In genomic region chr12:123595729-123596128, GRCh38 we compare ENCODE assay signal across 27 cellular contexts. TPM values are rescaled to one million over a fixed set of nuclear protein-coding genes. Genes with fewer than 3 reads are reported as not detected.
DNase-seq lines count a peak whose midpoint lies in the region; ATAC-seq, FAIRE-seq and TF ChIP-seq lines count a peak whose summit lies in the region.
"Had no signal": no experiment of that assay in that cellular context is flagged by ENCODE, and none has a peak within 500 bp of the region (broad histone marks: within the 10 kb centered on the region; RNA-seq: fewer than 3 reads in every experiment).

No MANE protein-coding gene starts in this region.

- H3K27ac Mint-ChIP-seq in T-helper 17 cell, result no peak overlapping the region
- H3K27ac Mint-ChIP-seq: activated CD4-positive, alpha-beta T cell treated with anti-CD3 and anti-CD28 coated beads, Interleukin-2, amount 10 ng/mL, durations not matched to agents 24 days and 14 days; dendritic cell treated with granulocyte-macrophage colony-stimulating factor and Interleukin-4, amounts not matched to agents 40 ng/mL and 50 ng/mL, for 4 days had no signal

- H3K4me1 Mint-ChIP-seq in T-helper 17 cell, result peaks cover 16% of the 10 kb centered on the region

- no peak overlapping the region for H2AFZ ChIP-seq in K562 (ENCODE audit: low read depth, low read length)

- no peaks in the 10 kb centered on the region for H3K27me3 ChIP-seq in K562 (ENCODE audit: control insufficient read depth in 2 of 2, insufficient read depth in 2 of 2, low read length in 2 of 2)
- H3K27me3 ChIP-seq in liver (ENCODE audit: control insufficient read depth in 4 of 4, insufficient read depth in 4 of 4, low read length in 3 of 4), result no peaks in the 10 kb centered on the region
- H3K27me3 ChIP-seq in effector memory CD4-positive, alpha-beta T cell (replicated peaks; ENCODE audit: control insufficient read depth, insufficient read depth, low read length, poor library complexity, severe bottlenecking), result no peaks in the 10 kb centered on the region
- H3K27me3 ChIP-seq: BE2C, esophagus squamous epithelium, stomach, tibial artery had no signal

- no peaks in the 10 kb centered on the region for H3K9me1 ChIP-seq in K562 (ENCODE audit: control insufficient read depth, insufficient read depth, low read length)

- no peak for TF ChIP-seq EP300 in K562 (IDR thresholded peaks at IDR 0.05; ENCODE audit: low read length)

- H3K79me2 ChIP-seq in K562 (ENCODE audit: control insufficient read depth, insufficient read depth, low read length), result peaks cover 35% of the 10 kb centered on the region

- H3K9ac ChIP-seq in K562 (ENCODE audit: insufficient read depth in 1 of 2, low read depth in 2 of 2, low read length in 2 of 2) (no peak overlapping the region), liver (ENCODE audit: low read depth in 1 of 2, low read length in 2 of 2) (no peak overlapping the region)

- in situ Hi-C loops in K562 (cut with MboI), result no loop called here

- intact Hi-C loops in Right ventricle myocardium superior (cut with DNase I) (no loop called here), left cardiac atrium (cut with DNase I) (no loop called here), K562 (cut with micrococcal nuclease) (no loop called here)

- H3K36me3 ChIP-seq in K562 (ENCODE audit: control insufficient read depth, insufficient read depth, low read length) (peaks cover 83% of the 10 kb centered on the region), liver (ENCODE audit: control insufficient read depth in 4 of 4, insufficient read depth in 3 of 4, low read depth in 1 of 4, low read length in 3 of 4) (peaks cover 6 to 53% (median 41%) of the 10 kb centered on the region in 4 donors)
- H3K36me3 ChIP-seq in effector memory CD4-positive, alpha-beta T cell (ENCODE audit: control insufficient read depth, insufficient read depth, low read length), result peaks cover 53% of the 10 kb centered on the region

- H3K9me3 ChIP-seq in K562 (replicated peaks; ENCODE audit: control insufficient read depth, insufficient read depth, low read depth, low read length) (no peaks in the 10 kb centered on the region), liver (ENCODE audit: control insufficient read depth in 4 of 4, low read length in 3 of 4) (no peaks in the 10 kb centered on the region), T-helper 17 cell (ENCODE audit: control insufficient read depth, low read length, poor library complexity, severe bottlenecking) (no peaks in the 10 kb centered on the region)
- no peaks in the 10 kb centered on the region for H3K9me3 ChIP-seq in effector memory CD4-positive, alpha-beta T cell (ENCODE audit: control insufficient read depth, low read length)
- H3K9me3 ChIP-seq: BE2C, esophagus squamous epithelium, stomach, tibial artery had no signal

- no TSS peak for BruUV-seq in K562 (replicated peaks; lab: Mats Ljungman, UMichigan)

- CTCF ChIA-PET in K562 (lab: Yijun Ruan, JAX; ENCODE audit: low intra/inter-chr PET ratio), result no interaction called here

- H3K27me3 Mint-ChIP-seq in T-helper 17 cell, result no peaks in the 10 kb centered on the region
- H3K27me3 Mint-ChIP-seq: activated CD4-positive, alpha-beta T cell treated with anti-CD3 and anti-CD28 coated beads, Interleukin-2, amount 10 ng/mL, durations not matched to agents 24 days and 14 days; activated naive CD8-positive, alpha-beta T cell; dendritic cell treated with granulocyte-macrophage colony-stimulating factor and Interleukin-4, amounts not matched to agents 40 ng/mL and 50 ng/mL, for 4 days; naive thymus-derived CD8-positive, alpha-beta T cell had no signal

- POLR2A ChIA-PET in K562 (lab: Yijun Ruan, JAX), result interaction anchor here (0.6 to 1.0 kb wide), 4 partner anchors 17 to 759 kb away, joined by 3 read pairs; no protein-coding TSS in a partner anchor

- FAIRE-seq in K562 (lab: Jason Lieb, UNC), result no peak
- FAIRE-seq: frontal cortex had no signal

- TF ChIP-seq RAD21 in K562 (CRISPR knock-in tag; conservative IDR thresholded peaks at IDR 0.05 in 1 of 2, IDR thresholded peaks at IDR 0.05 in 1 of 2) (no peak), liver (IDR thresholded peaks at IDR 0.05) (no peak)

- H3K27ac ChIP-seq in K562 (ENCODE audit: extremely low read depth, low read depth, low read length), result no peak overlapping the region
- no peak overlapping the region for H3K27ac ChIP-seq in liver (ENCODE audit: low read depth in 1 of 2, low read length in 2 of 2)
- H3K27ac ChIP-seq in effector memory CD4-positive, alpha-beta T cell (ENCODE audit: insufficient read depth, low read length, poor library complexity, severe bottlenecking), result no peak overlapping the region
- H3K27ac ChIP-seq: esophagus squamous epithelium, skin epidermis, stomach, tibial artery had no signal

- no peak overlapping the region for H3K4me3 Mint-ChIP-seq in T-helper 17 cell
- H3K4me3 Mint-ChIP-seq: activated CD4-positive, alpha-beta T cell treated with anti-CD3 and anti-CD28 coated beads, Interleukin-2, amount 10 ng/mL, durations not matched to agents 24 days and 14 days; activated naive CD8-positive, alpha-beta T cell; dendritic cell treated with granulocyte-macrophage colony-stimulating factor and Interleukin-4, amounts not matched to agents 40 ng/mL and 50 ng/mL, for 4 days; naive thymus-derived CD8-positive, alpha-beta T cell had no signal

- H3K36me3 Mint-ChIP-seq in T-helper 17 cell (ENCODE audit: low read depth), result peaks cover 6% of the 10 kb centered on the region
- H3K36me3 Mint-ChIP-seq: activated naive CD8-positive, alpha-beta T cell had no signal

- H3K4me2 ChIP-seq in K562 (ENCODE audit: insufficient read depth, low read length), result no peak overlapping the region

- no peak overlapping the region for H3K4me3 ChIP-seq in K562
- no peak overlapping the region for H3K4me3 ChIP-seq in liver (ENCODE audit: low read depth in 1 of 3, low read length in 3 of 3)
- H3K4me3 ChIP-seq in effector memory CD4-positive, alpha-beta T cell (ENCODE audit: insufficient read depth, low read depth, low read length, poor library complexity, severe bottlenecking), result no peak overlapping the region
- H3K4me3 ChIP-seq: esophagus squamous epithelium, skin epidermis, stomach, tibial artery had no signal

- TF ChIP-seq CTCF in K562 (IDR thresholded peaks at IDR 0.05 in 2 of 3, conservative IDR thresholded peaks at IDR 0.05 in 1 of 3; ENCODE audit: insufficient read depth in 2 of 3, low read depth in 1 of 3, low read length in 3 of 3) (no peak), liver (IDR thresholded peaks at IDR 0.05; ENCODE audit: low read depth, low read length, missing input control) (no peak)

- TF ChIP-seq POLR2A in K562 (conservative IDR thresholded peaks at IDR 0.05), result no peak

- DNase-seq in Right ventricle myocardium superior (no peak), left cardiac atrium (no peak), K562 (ENCODE audit: extremely low read depth in 1 of 4, low spot score in 3 of 4) (no peak), KG1 (lab: John Stamatoyannopoulos, UW) (no peak), T-helper 17 cell (no peak), NCI-H1436 (lab: John Stamatoyannopoulos, UW) (no peak)
- no peak for DNase-seq in effector memory CD4-positive, alpha-beta T cell
- DNase-seq: ACHN; activated CD4-positive, alpha-beta T cell treated with anti-CD3 and anti-CD28 coated beads, Interleukin-2, amount 10 ng/mL, durations not matched to agents 24 days and 14 days; aorta; BE2C; esophagus squamous epithelium; GOT3; left ventricle myocardium superior; midbrain; naive thymus-derived CD8-positive, alpha-beta T cell; NCI-H1417 treated with DMSO at 0.1 percent for 48 hours; NCI-H2081 treated with DMSO at 0.1 percent for 48 hours; NCI-H345; stomach; tibial artery had no signal

- peaks cover 6% of the 10 kb centered on the region; the same call in 1 of the 2 replicates for H4K20me1 ChIP-seq in K562 (replicated peaks; ENCODE audit: control insufficient read depth, insufficient read depth, low read length)

- no peaks in the 10 kb centered on the region; a peak in 1 of 5 replicates for H3K4me1 ChIP-seq in K562 (replicated peaks in 1 of 2; ENCODE audit: control insufficient read depth in 2 of 2, insufficient read depth in 2 of 2, low read length in 2 of 2)
- peaks cover 3 to 20% (median 16%) of the 10 kb centered on the region in 4 donors for H3K4me1 ChIP-seq in liver (ENCODE audit: control insufficient read depth in 4 of 4, insufficient read depth in 4 of 4, low read length in 3 of 4)
- no peaks in the 10 kb centered on the region for H3K4me1 ChIP-seq in effector memory CD4-positive, alpha-beta T cell (ENCODE audit: control insufficient read depth, insufficient read depth, low read length, poor library complexity, severe bottlenecking)
- H3K4me1 ChIP-seq: BE2C had no signal

- ATAC-seq in Right ventricle myocardium superior (ENCODE audit: poor library complexity) (peak; percentile 18), left cardiac atrium (no peak), K562 (no peak), T-helper 17 cell (no peak)
- ATAC-seq: left ventricle myocardium superior; naive thymus-derived CD8-positive, alpha-beta T cell; SK-N-SH treated with all-trans-retinoic acid at 6 μM for 48 hours had no signal

RNA-seq across cellular contexts. Expression of gene DDX55, which starts 6.2 kb away (rescaled TPM):
- total RNA-seq in Right ventricle myocardium superior, result 4.0 TPM
- 1 to 10 TPM; 8.1 to 8.5 TPM for total RNA-seq in left cardiac atrium
- total RNA-seq in K562 (2011; cell fraction: chromatin; rRNA removed; ENCODE audit: low replicate concordance), result 212 and 224 TPM in 2 replicates
- 110 and 115 TPM in 2 replicates for total RNA-seq in K562 (2011; cell fraction: nucleolus; rRNA removed)
- 141 and 168 TPM in 2 replicates for total RNA-seq in K562 (2011; cell fraction: nucleoplasm; rRNA removed)
- 51.9 and 55.1 TPM in 2 replicates for total RNA-seq in K562 (2014; rRNA removed)
- 59.6 and 61.6 TPM in 2 replicates for total RNA-seq in K562 (2014; rRNA removed; fragmentation: Illumina TruSeq; extraction: Trizol)
- 59.7 and 61.1 TPM in 2 replicates for total RNA-seq in K562 (2015; rRNA removed; fragmentation: Illumina TruSeq; extraction: Trizol)
- total RNA-seq in K562 (2021), result 48.6 and 50.1 TPM in 2 replicates
- 55.7 and 60.9 TPM in 2 replicates for polyA plus RNA-seq in K562 (2011; rRNA removed)
- 32.9 and 52.1 TPM in 2 replicates for polyA plus RNA-seq in K562 (2011; cell fraction: cytosol; rRNA removed)
- 138 and 154 TPM in 2 replicates for polyA plus RNA-seq in K562 (2011; cell fraction: nucleus; rRNA removed)
- 29.9 and 34.0 TPM in 2 replicates for polyA plus RNA-seq in K562 (2012)
- 54.5 and 62.3 TPM in 2 replicates for polyA plus RNA-seq in K562 (2014; fragmentation: Illumina TruSeq; extraction: Trizol)
- 10 to 100 TPM; 10.6 to 15.1 TPM for polyA plus RNA-seq in K562 (2014; fragmentation: Nextera tagmentation; extraction: Ambion mirVana)
- polyA plus RNA-seq in K562 (2014; rRNA removed), result 71.0 and 82.4 TPM in 2 replicates
- 56.9 and 67.2 TPM in 2 replicates for polyA minus RNA-seq in K562 (2011; rRNA and poly(A)+ RNA removed)
- polyA minus RNA-seq in K562 (2011; cell fraction: cytosol; rRNA and poly(A)+ RNA removed), result 24.0 and 39.0 TPM in 2 replicates
- polyA minus RNA-seq in K562 (2011; cell fraction: nucleus; rRNA and poly(A)+ RNA removed), result 53.0 and 68.0 TPM in 2 replicates
- total RNA-seq in liver, result 10 to 100 TPM in 1 of 2 donors, 1 to 10 TPM in 1; 8.1 to 13.4 TPM
- polyA plus RNA-seq in liver, result 10 to 100 TPM in 1 of 2 donors, 1 to 10 TPM in 1; 6.9 to 11.2 TPM
- 10 to 100 TPM; 22.7 to 26.0 TPM for total RNA-seq in T-helper 17 cell

RNA-seq across cellular contexts. Expression of gene TMED2, which starts 11.4 kb away (rescaled TPM):
- 155 TPM for total RNA-seq in Right ventricle myocardium superior
- total RNA-seq in left cardiac atrium, result 100 to 1,000 TPM; 176 to 248 TPM
- total RNA-seq in K562 (2011; cell fraction: chromatin; rRNA removed; ENCODE audit: low replicate concordance), result 108 and 173 TPM in 2 replicates
- total RNA-seq in K562 (2011; cell fraction: nucleolus; rRNA removed), result 129 and 135 TPM in 2 replicates
- 257 and 377 TPM in 2 replicates for total RNA-seq in K562 (2011; cell fraction: nucleoplasm; rRNA removed)
- total RNA-seq in K562 (2014; rRNA removed), result 121 and 146 TPM in 2 replicates
- 190 and 208 TPM in 2 replicates for total RNA-seq in K562 (2014; rRNA removed; fragmentation: Illumina TruSeq; extraction: Trizol)
- 192 and 207 TPM in 2 replicates for total RNA-seq in K562 (2015; rRNA removed; fragmentation: Illumina TruSeq; extraction: Trizol)
- total RNA-seq in K562 (2021), result 191 and 217 TPM in 2 replicates
- polyA plus RNA-seq in K562 (2011; rRNA removed), result 158 and 206 TPM in 2 replicates
- 61.8 and 125 TPM in 2 replicates for polyA plus RNA-seq in K562 (2011; cell fraction: cytosol; rRNA removed)
- polyA plus RNA-seq in K562 (2011; cell fraction: nucleus; rRNA removed), result 29.3 and 49.1 TPM in 2 replicates
- 172 and 199 TPM in 2 replicates for polyA plus RNA-seq in K562 (2012)
- polyA plus RNA-seq in K562 (2014; fragmentation: Illumina TruSeq; extraction: Trizol), result 168 and 192 TPM in 2 replicates
- 100 to 1,000 TPM; 103 to 114 TPM for polyA plus RNA-seq in K562 (2014; fragmentation: Nextera tagmentation; extraction: Ambion mirVana)
- 142 and 146 TPM in 2 replicates for polyA plus RNA-seq in K562 (2014; rRNA removed)
- polyA minus RNA-seq in K562 (2011; rRNA and poly(A)+ RNA removed), result 190 and 210 TPM in 2 replicates
- polyA minus RNA-seq in K562 (2011; cell fraction: cytosol; rRNA and poly(A)+ RNA removed), result 77.7 and 89.5 TPM in 2 replicates
- polyA minus RNA-seq in K562 (2011; cell fraction: nucleus; rRNA and poly(A)+ RNA removed), result 19.1 and 43.2 TPM in 2 replicates
- 100 to 1,000 TPM; 200 to 369 TPM for total RNA-seq in liver
- polyA plus RNA-seq in liver, result 100 to 1,000 TPM; 149 to 253 TPM
- 100 to 1,000 TPM in 1 of 2 donors, 10 to 100 TPM in 1; 91.8 to 102 TPM for total RNA-seq in T-helper 17 cell

RNA-seq across cellular contexts. Expression of gene EIF2B1, which starts 37.8 kb away (rescaled TPM):
- total RNA-seq in Right ventricle myocardium superior, result 28.6 TPM
- total RNA-seq in left cardiac atrium, result 10 to 100 TPM; 27.9 to 29.3 TPM
- 137 TPM in 2 replicates for total RNA-seq in K562 (2011; cell fraction: chromatin; rRNA removed; ENCODE audit: low replicate concordance)
- total RNA-seq in K562 (2011; cell fraction: nucleolus; rRNA removed), result 64.9 and 66.7 TPM in 2 replicates
- total RNA-seq in K562 (2011; cell fraction: nucleoplasm; rRNA removed), result 86.4 and 95.9 TPM in 2 replicates
- total RNA-seq in K562 (2014; rRNA removed), result 127 and 195 TPM in 2 replicates
- total RNA-seq in K562 (2014; rRNA removed; fragmentation: Illumina TruSeq; extraction: Trizol), result 65.2 and 72.8 TPM in 2 replicates
- total RNA-seq in K562 (2015; rRNA removed; fragmentation: Illumina TruSeq; extraction: Trizol), result 65.4 and 67.8 TPM in 2 replicates
- 93.2 and 103 TPM in 2 replicates for total RNA-seq in K562 (2021)
- 54.0 and 58.6 TPM in 2 replicates for polyA plus RNA-seq in K562 (2011; rRNA removed)
- polyA plus RNA-seq in K562 (2011; cell fraction: cytosol; rRNA removed), result 26.5 and 38.4 TPM in 2 replicates
- 253 and 282 TPM in 2 replicates for polyA plus RNA-seq in K562 (2011; cell fraction: nucleus; rRNA removed)
- 45.2 and 74.3 TPM in 2 replicates for polyA plus RNA-seq in K562 (2012)
- polyA plus RNA-seq in K562 (2014; fragmentation: Illumina TruSeq; extraction: Trizol), result 99.4 and 117 TPM in 2 replicates
- 10 to 100 TPM; 35.7 to 43.8 TPM for polyA plus RNA-seq in K562 (2014; fragmentation: Nextera tagmentation; extraction: Ambion mirVana)
- 76.8 and 82.4 TPM in 2 replicates for polyA plus RNA-seq in K562 (2014; rRNA removed)
- polyA minus RNA-seq in K562 (2011; rRNA and poly(A)+ RNA removed), result 24.8 and 25.9 TPM in 2 replicates
- 15.8 and 22.4 TPM in 2 replicates for polyA minus RNA-seq in K562 (2011; cell fraction: cytosol; rRNA and poly(A)+ RNA removed)
- 32.3 and 48.5 TPM in 2 replicates for polyA minus RNA-seq in K562 (2011; cell fraction: nucleus; rRNA and poly(A)+ RNA removed)
- total RNA-seq in liver, result 10 to 100 TPM; 15.1 to 34.5 TPM
- polyA plus RNA-seq in liver, result 10 to 100 TPM; 14.0 to 19.0 TPM
- 10 to 100 TPM; 43.0 to 45.6 TPM for total RNA-seq in T-helper 17 cell

RNA-seq across cellular contexts. Expression of gene GTF2H3, which starts 37.9 kb away (rescaled TPM):
- total RNA-seq in Right ventricle myocardium superior, result 11.1 TPM
- 10 to 100 TPM; 11.7 to 16.5 TPM for total RNA-seq in left cardiac atrium
- total RNA-seq in K562 (2011; cell fraction: chromatin; rRNA removed; ENCODE audit: low replicate concordance), result 56.7 and 106 TPM in 2 replicates
- 30.3 and 30.9 TPM in 2 replicates for total RNA-seq in K562 (2011; cell fraction: nucleolus; rRNA removed)
- total RNA-seq in K562 (2011; cell fraction: nucleoplasm; rRNA removed), result 39.7 and 48.8 TPM in 2 replicates
- 22.7 and 34.2 TPM in 2 replicates for total RNA-seq in K562 (2014; rRNA removed)
- total RNA-seq in K562 (2014; rRNA removed; fragmentation: Illumina TruSeq; extraction: Trizol), result 80.5 and 101 TPM in 2 replicates
- total RNA-seq in K562 (2015; rRNA removed; fragmentation: Illumina TruSeq; extraction: Trizol), result 46.0 and 50.9 TPM in 2 replicates
- total RNA-seq in K562 (2021), result 49.6 and 54.1 TPM in 2 replicates
- 72.7 and 99.7 TPM in 2 replicates for polyA plus RNA-seq in K562 (2011; rRNA removed)
- 32.1 and 62.9 TPM in 2 replicates for polyA plus RNA-seq in K562 (2011; cell fraction: cytosol; rRNA removed)
- 26.2 and 32.0 TPM in 2 replicates for polyA plus RNA-seq in K562 (2011; cell fraction: nucleus; rRNA removed)
- 36.5 and 49.2 TPM in 2 replicates for polyA plus RNA-seq in K562 (2012)
- polyA plus RNA-seq in K562 (2014; fragmentation: Illumina TruSeq; extraction: Trizol), result 82.0 and 82.1 TPM in 2 replicates
- 10 to 100 TPM; 34.2 to 39.3 TPM for polyA plus RNA-seq in K562 (2014; fragmentation: Nextera tagmentation; extraction: Ambion mirVana)
- 37.9 and 42.6 TPM in 2 replicates for polyA plus RNA-seq in K562 (2014; rRNA removed)
- polyA minus RNA-seq in K562 (2011; rRNA and poly(A)+ RNA removed), result 142 and 164 TPM in 2 replicates
- polyA minus RNA-seq in K562 (2011; cell fraction: cytosol; rRNA and poly(A)+ RNA removed), result 21.6 and 42.8 TPM in 2 replicates
- 29.4 and 52.6 TPM in 2 replicates for polyA minus RNA-seq in K562 (2011; cell fraction: nucleus; rRNA and poly(A)+ RNA removed)
- total RNA-seq in liver, result 10 to 100 TPM; 18.1 to 18.3 TPM
- polyA plus RNA-seq in liver, result 1 to 10 TPM; 5.8 to 8.4 TPM
- 10 to 100 TPM; 14.6 to 17.1 TPM for total RNA-seq in T-helper 17 cell
